13 cellular contexts compared by ENCODE assay signal in genomic region chr7:132435016-132435990, GRCh38.
DNase-seq lines count a peak whose midpoint lies in the region; ATAC-seq and TF ChIP-seq lines count a peak whose summit lies in the region.
"Had no signal": no experiment of that assay in that cellular context is flagged by ENCODE, and none has a peak within 500 bp of the region (broad histone marks: within the 10 kb centered on the region; RNA-seq: fewer than 3 reads in every experiment).

No MANE protein-coding gene starts in this region.

- H3K4me2 ChIP-seq in neural progenitor cell: no peak overlapping the region

- H3K9me3 Mint-ChIP-seq in activated CD4-positive, alpha-beta T cell treated with anti-CD3 and anti-CD28 coated beads, Interleukin-2, amount 10 ng/mL, durations not matched to agents 24 days and 14 days: peaks cover 7% of the 10 kb centered on the region
- no peaks in the 10 kb centered on the region for H3K9me3 Mint-ChIP-seq in activated naive CD8-positive, alpha-beta T cell treated with anti-CD3 and anti-CD28 coated beads, Interleukin-2, amount 10 ng/mL, durations not matched to agents 7 days and 5 days
- no peaks in the 10 kb centered on the region for H3K9me3 Mint-ChIP-seq in neural progenitor cell

- no peak overlapping the region for H2AFZ ChIP-seq in neural progenitor cell (replicated peaks)

- H3K27ac ChIP-seq in neural progenitor cell: no peak overlapping the region
- H3K27ac ChIP-seq: right lobe of liver had no signal

- intact Hi-C loops in activated CD4-positive, alpha-beta T cell treated with anti-CD3 and anti-CD28 coated beads, Interleukin-2, amount 10 ng/mL, durations not matched to agents 24 days and 14 days (cut with micrococcal nuclease): loop anchor here (5.0 kb wide), 2 partner anchors 142 to 647 kb away; partner anchors contain the start of genes CHCHD3 and PLXNA4

- no peaks in the 10 kb centered on the region for H3K27me3 ChIP-seq in neural progenitor cell
- H3K27me3 ChIP-seq: right lobe of liver had no signal

- peaks cover 95% of the 10 kb centered on the region for H3K4me1 Mint-ChIP-seq in activated CD4-positive, alpha-beta T cell treated with anti-CD3 and anti-CD28 coated beads, Interleukin-2, amount 10 ng/mL, durations not matched to agents 24 days and 14 days
- peaks cover 91% of the 10 kb centered on the region for H3K4me1 Mint-ChIP-seq in activated naive CD8-positive, alpha-beta T cell treated with anti-CD3 and anti-CD28 coated beads, Interleukin-2, amount 10 ng/mL, durations not matched to agents 7 days and 5 days
- peaks cover 8% of the 10 kb centered on the region for H3K4me1 Mint-ChIP-seq in neural progenitor cell

- H3K79me2 ChIP-seq in neural progenitor cell (ENCODE audit: low read depth): no peaks in the 10 kb centered on the region

- H3K9me3 ChIP-seq in neural progenitor cell (ENCODE audit: low read depth): no peaks in the 10 kb centered on the region
- H3K9me3 ChIP-seq: mucosa of descending colon, right lobe of liver had no signal

- no peak overlapping the region for H3K4me3 ChIP-seq in neural progenitor cell
- H3K4me3 ChIP-seq: mucosa of descending colon, right lobe of liver had no signal

- H3K4me3 Mint-ChIP-seq in activated CD4-positive, alpha-beta T cell treated with anti-CD3 and anti-CD28 coated beads, Interleukin-2, amount 10 ng/mL, durations not matched to agents 24 days and 14 days: peak overlapping the region; percentile 58
- peak overlapping the region; percentile 74 for H3K4me3 Mint-ChIP-seq in activated naive CD8-positive, alpha-beta T cell treated with anti-CD3 and anti-CD28 coated beads, Interleukin-2, amount 10 ng/mL, durations not matched to agents 7 days and 5 days
- no peak overlapping the region for H3K4me3 Mint-ChIP-seq in neural progenitor cell

- TF ChIP-seq CTCF in neural progenitor cell (IDR thresholded peaks at IDR 0.05): no peak

- peaks cover 12% of the 10 kb centered on the region for H3K36me3 Mint-ChIP-seq in activated CD4-positive, alpha-beta T cell treated with anti-CD3 and anti-CD28 coated beads, Interleukin-2, amount 10 ng/mL, durations not matched to agents 24 days and 14 days (ENCODE audit: low read depth)
- H3K36me3 Mint-ChIP-seq in activated naive CD8-positive, alpha-beta T cell treated with anti-CD3 and anti-CD28 coated beads, Interleukin-2, amount 10 ng/mL, durations not matched to agents 7 days and 5 days: peaks cover 6% of the 10 kb centered on the region
- no peaks in the 10 kb centered on the region for H3K36me3 Mint-ChIP-seq in neural progenitor cell

- H3K27me3 Mint-ChIP-seq in activated CD4-positive, alpha-beta T cell treated with anti-CD3 and anti-CD28 coated beads, Interleukin-2, amount 10 ng/mL, durations not matched to agents 24 days and 14 days: peaks cover 2% of the 10 kb centered on the region
- no peaks in the 10 kb centered on the region for H3K27me3 Mint-ChIP-seq in activated naive CD8-positive, alpha-beta T cell treated with anti-CD3 and anti-CD28 coated beads, Interleukin-2, amount 10 ng/mL, durations not matched to agents 7 days and 5 days
- H3K27me3 Mint-ChIP-seq in neural progenitor cell (ENCODE audit: insufficient read depth, low read depth): peaks cover 2% of the 10 kb centered on the region

- ATAC-seq in activated naive CD8-positive, alpha-beta T cell treated with anti-CD3 and anti-CD28 coated beads, Interleukin-2, amount 10 ng/mL, durations not matched to agents 7 days and 5 days (ENCODE audit: low read depth): no peak
- ATAC-seq: mucosa of descending colon had no signal

- no peaks in the 10 kb centered on the region for H3K4me1 ChIP-seq in neural progenitor cell
- H3K4me1 ChIP-seq: right lobe of liver had no signal

- POLR2A ChIA-PET in activated naive CD8-positive, alpha-beta T cell treated with anti-CD3 and anti-CD28 coated beads, Interleukin-2, amount 10 ng/mL, durations not matched to agents 7 days and 5 days (lab: Charles Lee): interaction anchor here (1.0 to 2.5 kb wide), 3 partner anchors 13 to 26 kb away, joined by 3 to 10 read pairs (median 3); no protein-coding TSS in a partner anchor

- peak; percentile 71 for DNase-seq in activated CD4-positive, alpha-beta T cell treated with anti-CD3 and anti-CD28 coated beads, Interleukin-2, amount 10 ng/mL, durations not matched to agents 24 days and 14 days
- DNase-seq in activated CD4-positive, alpha-beta T cell treated with anti-CD3 and anti-CD28 coated beads for 1 hour: no peak
- DNase-seq in NCI-H1105 (lab: John Stamatoyannopoulos, UW) (peak; percentile 11), neural progenitor cell (ENCODE audit: low spot score) (peak; percentile 40), SKM-1 treated with dmso at 0.1 percent for 144 hours (lab: John Stamatoyannopoulos, UW; ENCODE audit: unreplicated experiment) (no peak), NCI-H2171 treated with DMSO at 0.1 percent for 48 hours (lab: John Stamatoyannopoulos, UW) (no peak), medulla oblongata (ENCODE audit: extremely low spot score) (no peak)
- DNase-seq in activated naive CD8-positive, alpha-beta T cell treated with anti-CD3 and anti-CD28 coated beads, Interleukin-2, amount 10 ng/mL, durations not matched to agents 7 days and 5 days: no peak
- DNase-seq: activated CD4-positive, alpha-beta T cell treated with anti-CD3 and anti-CD28 coated beads for 48 hours; KBM-7; mucosa of descending colon; right lobe of liver; Right ventricle myocardium superior had no signal

- no peaks in the 10 kb centered on the region for H4K20me1 ChIP-seq in neural progenitor cell (ENCODE audit: low read depth)

- H3K27ac Mint-ChIP-seq in activated CD4-positive, alpha-beta T cell treated with anti-CD3 and anti-CD28 coated beads, Interleukin-2, amount 10 ng/mL, durations not matched to agents 24 days and 14 days: peak overlapping the region; percentile 90
- peak overlapping the region; percentile 84 for H3K27ac Mint-ChIP-seq in activated naive CD8-positive, alpha-beta T cell treated with anti-CD3 and anti-CD28 coated beads, Interleukin-2, amount 10 ng/mL, durations not matched to agents 7 days and 5 days
- H3K27ac Mint-ChIP-seq in neural progenitor cell: peak overlapping the region; percentile 84

- H3F3A ChIP-seq in neural progenitor cell (ENCODE audit: low read depth): no peaks in the 10 kb centered on the region

- no peaks in the 10 kb centered on the region for H3K36me3 ChIP-seq in neural progenitor cell
- H3K36me3 ChIP-seq: right lobe of liver had no signal

- no peak overlapping the region for H3K9ac ChIP-seq in neural progenitor cell

Comparison
In these comparisons a context has a peak if more than half of its experiments do, and no peak if none do; other contexts are left out.
1. DNase-seq: peak in activated CD4-positive, alpha-beta T cell treated with anti-CD3 and anti-CD28 coated beads, Interleukin-2, amount 10 ng/mL, durations not matched to agents 24 days and 14 days (single experiment), NCI-H1105 (single experiment) and neural progenitor cell (single experiment); none in activated CD4-positive, alpha-beta T cell treated with anti-CD3 and anti-CD28 coated beads for 1 hour (single experiment), activated naive CD8-positive, alpha-beta T cell treated with anti-CD3 and anti-CD28 coated beads, Interleukin-2, amount 10 ng/mL, durations not matched to agents 7 days and 5 days (single experiment), SKM-1 treated with dmso at 0.1 percent for 144 hours (single experiment), NCI-H2171 treated with DMSO at 0.1 percent for 48 hours (single experiment) and medulla oblongata (single experiment).
2. Peak in every context shown above with its lines, with median percentiles within 50 percentile points of each other: H3K27ac Mint-ChIP-seq.